Comparison of ENCODE assay signal across 22 cellular contexts in genomic region chr21:46191686-46192575, GRCh38. TPM values are rescaled to one million over a fixed set of nuclear protein-coding genes. Genes with fewer than 3 reads are reported as not detected.
DNase-seq lines count a peak whose midpoint lies in the region; ATAC-seq and TF ChIP-seq lines count a peak whose summit lies in the region.
"Had no signal": no experiment of that assay in that cellular context is flagged by ENCODE, and none has a peak within 500 bp of the region (broad histone marks: within the 10 kb centered on the region; RNA-seq: fewer than 3 reads in every experiment).

No MANE protein-coding gene starts in this region.

- CTCF ChIA-PET in AG04450 (lab: Charles Lee), result no interaction called here

- H3K4me3 ChIP-seq in AG04450 (ENCODE audit: low read depth, low read length), result no peak overlapping the region
- no peak overlapping the region for H3K4me3 ChIP-seq in Peyer's patch
- H3K4me3 ChIP-seq in left ventricle myocardium inferior, result no peak overlapping the region
- H3K4me3 ChIP-seq: lower lobe of right lung, SJCRH30, thoracic aorta had no signal

- DNase-seq in AG04450 (ENCODE audit: low read depth, low spot score) (no peak), Peyer's patch (peak in 2 of 3 donors; percentile 9 to 33), left ventricle myocardium inferior (no peak), sciatic nerve (ENCODE audit: low spot score) (peak; percentile 56), NCI-H526 (lab: John Stamatoyannopoulos, UW) (no peak), UCSD-AML1 (lab: John Stamatoyannopoulos, UW; ENCODE audit: unreplicated experiment) (no peak), AG08395 (ENCODE audit: low spot score) (no peak)
- DNase-seq: activated B cell treated with CpG ODN at 0.5 μM for 24 hours; activated CD4-positive, alpha-beta T cell treated with anti-CD3 and anti-CD28 coated beads, Interleukin-2, amount 50 U/mL, for 48 hours; activated T-cell treated with anti-CD3 and anti-CD28 coated beads, Interleukin-2, amount 50 U/mL, for 72 hours; CD4-positive, CD25-positive, alpha-beta regulatory T cell; immature natural killer cell; KG1; lower lobe of right lung; NCI-H1930; NCI-H2227 treated with DMSO at 0.1 percent for 48 hours; NCI-H82; SJCRH30 had no signal

- no peak for TF ChIP-seq POLR2A in Peyer's patch (IDR thresholded peaks at IDR 0.05)

- ATAC-seq in sciatic nerve (no peak), GM19455 (IDR thresholded peaks at IDR 0.05; ENCODE audit: unreplicated experiment) (no peak)
- ATAC-seq: activated naive CD4-positive, alpha-beta T cell treated with anti-CD3 and anti-CD28 coated beads, Interleukin-2, amount 50 U/mL, for 72 hours; activated T-cell treated with anti-CD3 and anti-CD28 coated beads, Interleukin-2, amount 50 U/mL, for 72 hours had no signal

- H3K4me1 ChIP-seq in Peyer's patch, result peaks cover 0 to 6% (median 0%) of the 10 kb centered on the region in 4 donors
- peaks cover 47% of the 10 kb centered on the region for H3K4me1 ChIP-seq in left ventricle myocardium inferior

- H3K27me3 ChIP-seq in AG04450 (ENCODE audit: control insufficient read depth, insufficient read depth, low read length) (no peaks in the 10 kb centered on the region), Peyer's patch (no peaks in the 10 kb centered on the region), left ventricle myocardium inferior (ENCODE audit: low read depth) (no peaks in the 10 kb centered on the region)
- H3K27me3 ChIP-seq: neutrophil, SJCRH30 had no signal

- POLR2A ChIA-PET in AG04450 (lab: Yijun Ruan, JAX), result interaction anchor here (0.8 kb wide), 1 partner anchor 135 kb away, joined by 3 read pairs; no protein-coding TSS in a partner anchor

- TF ChIP-seq CTCF in AG04450 (IDR thresholded peaks at IDR 0.05; ENCODE audit: low read depth, low read length) (no peak), Peyer's patch (IDR thresholded peaks at IDR 0.05) (no peak), left ventricle myocardium inferior (IDR thresholded peaks at IDR 0.05; ENCODE audit: borderline replicate concordance) (no peak)

- H3K9me3 ChIP-seq in AG04450 (ENCODE audit: control insufficient read depth, insufficient read depth, low read length) (no peaks in the 10 kb centered on the region; the same call in 1 of the 2 replicates), Peyer's patch (no peaks in the 10 kb centered on the region), left ventricle myocardium inferior (replicated peaks) (no peaks in the 10 kb centered on the region)
- H3K9me3 ChIP-seq: lower lobe of right lung, neutrophil, SJCRH30, thoracic aorta had no signal

- peak overlapping the region; percentile 52 for H3K27ac ChIP-seq in AG04450 (ENCODE audit: low read depth, low read length)
- no peak overlapping the region for H3K27ac ChIP-seq in Peyer's patch
- H3K27ac ChIP-seq in left ventricle myocardium inferior (replicated peaks), result peak overlapping the region; percentile 96
- H3K27ac ChIP-seq: lower lobe of right lung, neutrophil, SJCRH30, thoracic aorta had no signal

- intact Hi-C loops in left ventricle myocardium inferior (cut with micrococcal nuclease), result no loop called here
- intact Hi-C loops in sciatic nerve (cut with DNase I), result no loop called here

- H3K36me3 ChIP-seq in Peyer's patch (peaks cover 0 to 51% (median 0%) of the 10 kb centered on the region in 3 donors), left ventricle myocardium inferior (peaks cover 62% of the 10 kb centered on the region)

RNA-seq across cellular contexts. Expression of gene SPATC1L, which starts 7.7 kb away (rescaled TPM):
- 1.6 and 2.9 TPM in 2 replicates for polyA plus RNA-seq in AG04450 (2011; rRNA removed)
- polyA minus RNA-seq in AG04450 (2011; rRNA and poly(A)+ RNA removed), result 1.8 and 2.3 TPM in 2 replicates
- total RNA-seq in Peyer's patch (10 to 100 TPM in 1 of 4 donors, 1 to 10 TPM in 3; 1.1 to 13.2 (median 2.6) TPM), left ventricle myocardium inferior (7.0 TPM), sciatic nerve (9.9 TPM)

RNA-seq across cellular contexts. Expression of gene FTCD, which starts 36.6 kb away (rescaled TPM):
- not detected in 2 replicates for polyA plus RNA-seq in AG04450 (2011; rRNA removed)
- not detected in 2 replicates for polyA minus RNA-seq in AG04450 (2011; rRNA and poly(A)+ RNA removed)
- total RNA-seq in Peyer's patch, result 1 to 10 TPM in 1 of 4 donors, under 1 TPM in 1, not detected in 2; 0.67 to 1.0 TPM
- total RNA-seq in left ventricle myocardium inferior, result 2.2 TPM
- total RNA-seq in sciatic nerve, result 2.9 TPM
- total RNA-seq: CD4-positive, CD25-positive, alpha-beta regulatory T cell; SJCRH30 had no signal
- polyA plus RNA-seq: immature natural killer cell had no signal

RNA-seq across cellular contexts. Expression of gene LSS, which starts 36.6 kb away (rescaled TPM):
- 49.0 and 62.8 TPM in 2 replicates for polyA plus RNA-seq in AG04450 (2011; rRNA removed)
- 49.8 and 73.7 TPM in 2 replicates for polyA minus RNA-seq in AG04450 (2011; rRNA and poly(A)+ RNA removed)
- total RNA-seq in Peyer's patch (100 to 1,000 TPM in 1 of 4 donors, 10 to 100 TPM in 3; 43.7 to 172 (median 66.5) TPM), left ventricle myocardium inferior (52.0 TPM), sciatic nerve (111 TPM)

Comparison
In these comparisons a context has a peak if more than half of its experiments do, and no peak if none do; other contexts are left out.
1. DNase-seq: peak in Peyer's patch (2 of 3) and sciatic nerve (single experiment); none in AG04450 (single experiment), left ventricle myocardium inferior (single experiment), NCI-H526 (0 of 2), UCSD-AML1 (single experiment) and AG08395 (single experiment).
2. H3K27ac ChIP-seq: peak in AG04450 (single experiment) and left ventricle myocardium inferior (single experiment); none in Peyer's patch (0 of 4).